In genomic region chr1:212774584-212774983, GRCh38 we compare ENCODE assay signal across 1 cellular context.
TF ChIP-seq lines count a peak whose summit lies in the region.

No MANE protein-coding gene starts in this region.

TF ChIP-seq in endothelial cell of umbilical vein, 7 proteins besides CTCF, POLR2A, EP300 and RAD21:
- TF ChIP-seq MAX (IDR thresholded peaks at IDR 0.05; ENCODE audit: insufficient read depth, insufficient read length) (no peak), FOS (IDR thresholded peaks at IDR 0.05; ENCODE audit: borderline replicate concordance, insufficient read depth, low read length) (no peak)
